8 cellular contexts compared by ENCODE assay signal in the genomic region with DNA sequence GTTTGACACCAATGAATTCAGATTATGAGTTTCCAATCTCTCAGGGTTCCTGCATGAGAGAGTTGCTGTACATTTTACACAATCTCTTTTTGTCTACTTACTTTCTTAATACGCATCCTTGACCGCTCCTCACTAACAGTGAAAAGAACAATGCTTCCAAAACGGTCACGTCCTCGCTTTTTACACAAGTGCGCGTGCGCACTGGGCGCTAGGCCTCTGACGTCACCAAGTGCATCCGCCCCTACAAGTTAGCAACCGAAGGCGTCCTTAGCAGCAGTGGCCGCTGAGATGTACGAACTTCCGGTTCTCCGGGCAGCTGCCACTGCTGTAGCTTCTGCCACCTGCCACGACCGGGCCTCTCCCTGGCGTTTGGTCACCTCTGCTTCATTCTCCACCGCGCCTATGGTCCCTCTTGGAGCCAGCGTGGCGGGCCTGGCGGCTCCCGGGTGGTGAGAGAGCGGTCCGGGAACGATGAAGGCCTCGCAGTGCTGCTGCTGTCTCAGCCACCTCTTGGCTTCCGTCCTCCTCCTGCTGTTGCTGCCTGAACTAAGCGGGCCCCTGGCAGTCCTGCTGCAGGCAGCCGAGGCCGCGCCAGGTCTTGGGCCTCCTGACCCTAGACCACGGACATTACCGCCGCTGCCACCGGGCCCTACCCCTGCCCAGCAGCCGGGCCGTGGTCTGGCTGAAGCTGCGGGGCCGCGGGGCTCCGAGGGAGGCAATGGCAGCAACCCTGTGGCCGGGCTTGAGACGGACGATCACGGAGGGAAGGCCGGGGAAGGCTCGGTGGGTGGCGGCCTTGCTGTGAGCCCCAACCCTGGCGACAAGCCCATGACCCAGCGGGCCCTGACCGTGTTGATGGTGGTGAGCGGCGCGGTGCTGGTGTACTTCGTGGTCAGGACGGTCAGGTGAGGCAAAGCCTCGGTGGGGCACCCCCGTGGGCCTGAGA. TPM values are rescaled to one million over a fixed set of nuclear protein-coding genes. Genes with fewer than 3 reads are reported as not detected.
A peak's percentile ranks its signal among the peaks of the same experiment; 100 is the strongest.
DNase-seq lines count a peak whose midpoint lies in the region; TF ChIP-seq lines count a peak whose summit lies in the region.

A gene (plus strand): TSS at position 315 of the 946 bp plus-strand sequence. CDS start 157 bp downstream, at position 472.

- WGBS in suprapubic skin = under 1% methylated on average over 34 of the region's 62 CpGs

- POLR2A ChIA-PET in HEK293T (lab: Yijun Ruan, JAX) = interaction anchor here (0.5 to 1.4 kb wide), 5 partner anchors 8 to 542 kb away, joined by 3 read pairs; a partner anchor contains a TSS

- H3K4me1 ChIP-seq in suprapubic skin = peaks cover 46% of the 10 kb centered on the region

- peak; percentile 63 for DNase-seq in GF-D8 (lab: John Stamatoyannopoulos, UW)
- DNase-seq in HEK293T (ENCODE audit: extremely low spot score) = peak; percentile 91
- DNase-seq in MV-4-11 (lab: John Stamatoyannopoulos, UW) = peak; percentile 94
- DNase-seq in SK-MEL-5 (ENCODE audit: low read depth, low spot score) = peak; percentile 97
- DNase-seq in activated naive CD4-positive, alpha-beta T cell treated with anti-CD3 and anti-CD28 coated beads, Interleukin-2, amount 50 U/mL, for 16 hours = peak; percentile 92
- peak; percentile 86 for DNase-seq in germinal center (ENCODE audit: low spot score)
- DNase-seq in nucleus accumbens (lab: John Stamatoyannopoulos, UW) = peak; percentile 43 to 97 (median 92)
- DNase-seq in suprapubic skin (ENCODE audit: low spot score in 2 of 2) = peak; percentile 97

- H3K9me3 ChIP-seq in suprapubic skin = no peaks in the 10 kb centered on the region

- in situ Hi-C loops in SK-MEL-5 (cut with HindIII; ENCODE audit: low pct_unique_long_range_greater_than_20kb, low sequenced_read_pairs) = no loop called here

- no peaks in the 10 kb centered on the region for H3K36me3 ChIP-seq in suprapubic skin

- TF ChIP-seq CTCF in suprapubic skin (IDR thresholded peaks at IDR 0.05) = no peak

- CTCF ChIA-PET in HEK293T (lab: Yijun Ruan, JAX) = no interaction called here

- no peak for TF ChIP-seq EP300 in suprapubic skin (IDR thresholded peaks at IDR 0.05)

- no peaks in the 10 kb centered on the region for H3K27me3 ChIP-seq in suprapubic skin

- peak in 1 of 2 donors; percentile 26 for TF ChIP-seq POLR2A in suprapubic skin (IDR thresholded peaks at IDR 0.05)

- peak within 1 kb of the TSS; percentile 88 for H3K4me3 ChIP-seq in suprapubic skin

- peak within 1 kb of the TSS; percentile 84 for H3K27ac ChIP-seq in suprapubic skin

TF ChIP-seq in HEK293T, 16 proteins besides CTCF, POLR2A, EP300 and RAD21:
- TF ChIP-seq L3MBTL2 (conservative IDR thresholded peaks at IDR 0.05) (peak; percentile 62), BHLHE40 (IDR thresholded peaks at IDR 0.05; ENCODE audit: borderline replicate concordance) (no peak), FOXK2 (IDR thresholded peaks at IDR 0.05) (no peak), ELF4 (IDR thresholded peaks at IDR 0.05) (0 out of 2 replicates have a peak, but pooled peaks have one; percentile 5), SP1 (IDR thresholded peaks at IDR 0.05) (no peak), FOXA1 (IDR thresholded peaks at IDR 0.05) (no peak)

RNA-seq across cellular contexts. Expression of the gene that starts here (rescaled TPM):
- 22.8 and 25.3 TPM in 2 replicates for total RNA-seq in SK-MEL-5 (2014; rRNA removed; shearing (Covaris generic))
- 27.5 and 28.1 TPM in 2 replicates for polyA plus RNA-seq in SK-MEL-5 (2015; cell fraction: cytosol; rRNA removed)
- 4.9 and 13.7 TPM in 2 replicates for polyA plus RNA-seq in SK-MEL-5 (2015; cell fraction: nucleus; rRNA removed)
- 10 to 100 TPM; 27.8 to 57.3 (median 45.6) TPM for total RNA-seq in suprapubic skin

Comparison
In these comparisons a context has a peak if more than half of its experiments do, and no peak if none do; other contexts are left out.
1. Peak in every context shown above with its lines: DNase-seq, H3K4me3 ChIP-seq and H3K27ac ChIP-seq.